Comparison of ENCODE assay signal across 23 cellular contexts in genomic region chr11:7611411-7611810, GRCh38.
"Had no signal": no experiment of that assay in that cellular context is flagged by ENCODE, and none has a peak within 500 bp of the region (broad histone marks: within the 10 kb centered on the region; RNA-seq: fewer than 3 reads in every experiment).

No MANE protein-coding gene starts in this region.

- H3K36me3 ChIP-seq: uterus had no signal

- DNase-seq: activated CD4-positive, alpha-beta T cell treated with anti-CD3 and anti-CD28 coated beads for 36 hours; activated CD4-positive, alpha-beta T cell treated with anti-CD3 and anti-CD28 coated beads, Interleukin-2, amount 50 U/mL, for 48 hours; activated naive CD4-positive, alpha-beta T cell; activated naive CD8-positive, alpha-beta T cell treated with anti-CD3 and anti-CD28 coated beads for 36 hours; activated T-cell treated with anti-CD3 and anti-CD28 coated beads, Interleukin-2, amount 50 U/mL, for 1 hour; amniotic stem cell; caudate nucleus; esophagus squamous epithelium; heart right ventricle; immature natural killer cell; mesenchymal stem cell; natural killer cell; stimulated activated CD4-positive, alpha-beta T cell treated with anti-CD3 and anti-CD28 coated beads, Interleukin-12 subunit alpha, Interleukin-12 subunit beta, amount 100 ng/mL, for 4 hours; stimulated activated CD4-positive, alpha-beta T cell treated with anti-CD3 and anti-CD28 coated beads, Interleukin-1b, Interleukin-23, amount 100 ng/mL, for 48 hours; stimulated activated CD8-positive, alpha-beta memory T cell treated with anti-CD3 and anti-CD28 coated beads, Interleukin-4, amount 100 ng/mL, for 48 hours; stimulated activated naive CD4-positive, alpha-beta T cell; SW 1271; thyroid gland; uterus had no signal

- H3K27me3 ChIP-seq: esophagus squamous epithelium, heart right ventricle, thyroid gland, uterus had no signal

- H3K9me3 ChIP-seq: esophagus squamous epithelium, heart right ventricle, neutrophil, thyroid gland, uterus had no signal

- FAIRE-seq: colon, endometrium had no signal

- H3K4me1 ChIP-seq: uterus had no signal

- H3K27ac ChIP-seq: heart right ventricle, neutrophil, uterus had no signal

- ATAC-seq: activated CD4-positive, alpha-beta T cell treated with anti-CD3 and anti-CD28 coated beads for 36 hours; activated T-helper 17 cell treated with anti-CD3 and anti-CD28 coated beads, Interleukin-2, amount 50 U/mL, for 72 hours; heart right ventricle; natural killer cell had no signal

- H3K4me3 ChIP-seq: esophagus squamous epithelium, heart right ventricle, thyroid gland, uterus had no signal
